Comparison of ENCODE assay signal across 8 cellular contexts in genomic region chr15:64697911-64698369, GRCh38.
DNase-seq lines count a peak whose midpoint lies in the region; ATAC-seq and TF ChIP-seq lines count a peak whose summit lies in the region.

No MANE protein-coding gene starts in this region.

- no peak overlapping the region for H3K4me3 Mint-ChIP-seq in activated CD4-positive, alpha-beta T cell treated with anti-CD3 and anti-CD28 coated beads, Interleukin-2, amount 10 ng/mL, durations not matched to agents 24 days and 14 days
- H3K4me3 Mint-ChIP-seq in mesothelial cell of epicardium = no peak overlapping the region

- intact Hi-C loops in activated CD4-positive, alpha-beta T cell treated with anti-CD3 and anti-CD28 coated beads, Interleukin-2, amount 10 ng/mL, durations not matched to agents 24 days and 14 days (cut with micrococcal nuclease) = no loop called here

- DNase-seq in activated CD4-positive, alpha-beta T cell treated with anti-CD3 and anti-CD28 coated beads, Interleukin-2, amount 10 ng/mL, durations not matched to agents 24 days and 14 days = no peak
- DNase-seq in activated CD4-positive, alpha-beta T cell treated with anti-CD3 and anti-CD28 coated beads, Interleukin-2, amount 50 U/mL, for 4 hours = no peak
- no peak for DNase-seq in mesothelial cell of epicardium (ENCODE audit: low spot score in 2 of 2, unreplicated experiment in 2 of 2)
- DNase-seq in NK-92 treated with Interleukin-12 subunit alpha and Interleukin-12 subunit beta, amount 100 ng/mL, for 24 hours (lab: John Stamatoyannopoulos, UW) = no peak
- no peak for DNase-seq in left lobe of liver (ENCODE audit: low spot score)

- ATAC-seq in HG03175 (IDR thresholded peaks at IDR 0.05; ENCODE audit: unreplicated experiment) (no peak), left lobe of liver (no peak)

- TF ChIP-seq CTCF in mesothelial cell of epicardium (IDR thresholded peaks at IDR 0.05; ENCODE audit: unreplicated experiment) = no peak

- peaks cover 55% of the 10 kb centered on the region for H3K4me1 Mint-ChIP-seq in activated CD4-positive, alpha-beta T cell treated with anti-CD3 and anti-CD28 coated beads, Interleukin-2, amount 10 ng/mL, durations not matched to agents 24 days and 14 days
- peaks cover 75% of the 10 kb centered on the region for H3K4me1 Mint-ChIP-seq in mesothelial cell of epicardium

- H3K27ac ChIP-seq in angular gyrus (ENCODE audit: low read depth, low read length) (peak overlapping the region; percentile 10), temporal lobe (ENCODE audit: low read depth, low read length) (peak overlapping the region; percentile 81)

- H3K27me3 Mint-ChIP-seq in activated CD4-positive, alpha-beta T cell treated with anti-CD3 and anti-CD28 coated beads, Interleukin-2, amount 10 ng/mL, durations not matched to agents 24 days and 14 days = no peaks in the 10 kb centered on the region
- H3K27me3 Mint-ChIP-seq in mesothelial cell of epicardium (ENCODE audit: low read depth) = no peaks in the 10 kb centered on the region

- H3K9me3 Mint-ChIP-seq in activated CD4-positive, alpha-beta T cell treated with anti-CD3 and anti-CD28 coated beads, Interleukin-2, amount 10 ng/mL, durations not matched to agents 24 days and 14 days = no peaks in the 10 kb centered on the region
- no peaks in the 10 kb centered on the region for H3K9me3 Mint-ChIP-seq in mesothelial cell of epicardium

- H3K36me3 Mint-ChIP-seq in activated CD4-positive, alpha-beta T cell treated with anti-CD3 and anti-CD28 coated beads, Interleukin-2, amount 10 ng/mL, durations not matched to agents 24 days and 14 days (ENCODE audit: low read depth) = peaks cover 32% of the 10 kb centered on the region
- peaks cover 4% of the 10 kb centered on the region for H3K36me3 Mint-ChIP-seq in mesothelial cell of epicardium

- H3K27ac Mint-ChIP-seq in activated CD4-positive, alpha-beta T cell treated with anti-CD3 and anti-CD28 coated beads, Interleukin-2, amount 10 ng/mL, durations not matched to agents 24 days and 14 days = peak overlapping the region; percentile 69
- peak overlapping the region; percentile 90 for H3K27ac Mint-ChIP-seq in mesothelial cell of epicardium
